ENCODE assay signal across 17 cellular contexts in the genomic region with DNA sequence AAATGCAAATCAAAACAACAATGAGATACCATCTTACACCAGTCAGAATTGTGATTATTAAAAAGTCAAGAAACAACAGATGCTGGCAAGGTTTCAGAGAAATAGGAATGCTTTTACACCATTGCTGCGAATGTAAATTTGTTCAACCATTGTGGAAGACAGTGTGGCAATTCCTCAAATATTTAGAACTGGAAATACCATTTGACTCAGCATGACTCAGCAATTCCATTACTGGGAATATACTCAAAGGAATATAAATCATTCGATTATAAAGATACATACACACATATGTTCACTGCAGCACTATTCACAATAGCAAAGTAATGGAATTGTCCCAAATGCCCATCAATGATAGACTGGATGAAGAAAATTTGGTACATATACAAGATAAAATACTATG.
DNase-seq lines count a peak whose midpoint lies in the region; ATAC-seq, FAIRE-seq and TF ChIP-seq lines count a peak whose summit lies in the region.
"Had no signal": no experiment of that assay in that cellular context is flagged by ENCODE, and none has a peak within 500 bp of the region (broad histone marks: within the 10 kb centered on the region; RNA-seq: fewer than 3 reads in every experiment).

No MANE protein-coding gene starts in this region.

- no peaks in the 10 kb centered on the region for H3K27me3 ChIP-seq in HepG2 (ENCODE audit: control insufficient read depth in 1 of 2, insufficient read depth in 2 of 2, low read length in 2 of 2)
- no peaks in the 10 kb centered on the region for H3K27me3 ChIP-seq in right lobe of liver
- H3K27me3 ChIP-seq: left lung had no signal

- FAIRE-seq in HepG2 (lab: Jason Lieb, UNC): no peak

- no peak overlapping the region for H3K4me3 ChIP-seq in HepG2 (replicated peaks in 1 of 3; ENCODE audit: insufficient read depth in 1 of 3, low read depth in 2 of 3, low read length in 3 of 3)
- no peak overlapping the region for H3K4me3 ChIP-seq in right lobe of liver
- no peak overlapping the region for H3K4me3 ChIP-seq in fibroblast of pulmonary artery (replicated peaks; ENCODE audit: low read depth, low read length)
- H3K4me3 ChIP-seq: left lung had no signal

- H3K27ac ChIP-seq in HepG2 (ENCODE audit: extremely low read length, insufficient read depth, low read length): no peak overlapping the region
- H3K27ac ChIP-seq in right lobe of liver: no peak overlapping the region
- H3K27ac ChIP-seq: left lung, RWPE1 had no signal

- intact Hi-C loops in HepG2 (cut with micrococcal nuclease; ENCODE audit: unreplicated experiment) (no loop called here), right lobe of liver (cut with DNase I) (no loop called here)

- H3K4me2 ChIP-seq in HepG2 (ENCODE audit: low read depth, low read length): no peak overlapping the region

- TF ChIP-seq EP300 in HepG2 (IDR thresholded peaks at IDR 0.05; ENCODE audit: low read depth in 2 of 2, low read length in 2 of 2) (no peak), HepG2 (CRISPR knock-in tag; IDR thresholded peaks at IDR 0.05; ENCODE audit: borderline replicate concordance) (no peak)

- DNase-seq in HepG2 (ENCODE audit: low spot score) (peak; percentile 7), right lobe of liver (no peak), amniotic stem cell (lab: John Stamatoyannopoulos, UW) (peak; percentile 34), fibroblast of pulmonary artery (ENCODE audit: low read depth) (peak; percentile 65), SIG-M5 (lab: John Stamatoyannopoulos, UW) (no peak), dedifferentiated amniotic fluid mesenchymal stem cell (ENCODE audit: extremely low spot score) (no peak), mucosa of gallbladder (ENCODE audit: low spot score) (no peak)
- DNase-seq: 8988T; activated CD4-positive, alpha-beta T cell treated with anti-CD3 and anti-CD28 coated beads for 1 hour; activated CD8-positive, alpha-beta memory T cell treated with anti-CD3 and anti-CD28 coated beads, Interleukin-2, amount 50 U/mL, for 48 hours; activated naive CD4-positive, alpha-beta T cell treated with anti-CD3 and anti-CD28 coated beads, Interleukin-2, amount 50 U/mL, for 16 hours; GF-D8; left lung; NCI-H1048; NCI-H2107 had no signal

- no peaks in the 10 kb centered on the region for H3K4me1 ChIP-seq in HepG2 (ENCODE audit: insufficient read depth, low read length)
- no peaks in the 10 kb centered on the region for H3K4me1 ChIP-seq in right lobe of liver
- H3K4me1 ChIP-seq: left lung had no signal

- H3K36me3 ChIP-seq in HepG2 (replicated peaks in 1 of 2; ENCODE audit: control insufficient read depth in 1 of 2, insufficient read depth in 2 of 2, low read length in 2 of 2) (no peaks in the 10 kb centered on the region), right lobe of liver (no peaks in the 10 kb centered on the region)
- H3K36me3 ChIP-seq: left lung had no signal

- no peaks in the 10 kb centered on the region for H4K20me1 ChIP-seq in HepG2 (ENCODE audit: insufficient read depth, low read length)

- no TSS peak for BruUV-seq in HepG2 (replicated peaks; lab: Mats Ljungman, UMichigan)

- H3K79me2 ChIP-seq in HepG2 (ENCODE audit: insufficient read depth, low read length): no peaks in the 10 kb centered on the region

- POLR2A ChIA-PET in HepG2 (lab: Yijun Ruan, JAX): no interaction called here

- in situ Hi-C loops in HepG2 (cut with HindIII; ENCODE audit: extremely low pct_ligation_motif_present, low pct_unique_long_range_greater_than_20kb): no loop called here

- no peak for TF ChIP-seq POLR2A in HepG2 (IDR thresholded peaks at IDR 0.05; ENCODE audit: insufficient read depth in 1 of 2, low read depth in 2 of 2, low read length in 2 of 2)
- no peak for TF ChIP-seq POLR2A in right lobe of liver (IDR thresholded peaks at IDR 0.05)

- TF ChIP-seq RAD21 in HepG2 (CRISPR knock-in tag; IDR thresholded peaks at IDR 0.05): no peak

- CTCF ChIA-PET in HepG2 (lab: Yijun Ruan, JAX; ENCODE audit: low intra/inter-chr PET ratio, low total read pairs): no interaction called here

- H3K9me3 ChIP-seq in HepG2 (ENCODE audit: low read length): no peaks in the 10 kb centered on the region
- no peaks in the 10 kb centered on the region for H3K9me3 ChIP-seq in right lobe of liver
- H3K9me3 ChIP-seq: left lung had no signal

- no peak overlapping the region for H3K9ac ChIP-seq in HepG2 (ENCODE audit: insufficient read depth, low read depth, low read length)

- no peak for ATAC-seq in HepG2
- ATAC-seq in right lobe of liver: no peak
- ATAC-seq in HG02973 (IDR thresholded peaks at IDR 0.05; ENCODE audit: unreplicated experiment): no peak
- ATAC-seq: left lung had no signal

- TF ChIP-seq CTCF in HepG2 (CRISPR knock-in tag; IDR thresholded peaks at IDR 0.05): no peak
- TF ChIP-seq CTCF in right lobe of liver (IDR thresholded peaks at IDR 0.05): no peak
- TF ChIP-seq CTCF in fibroblast of pulmonary artery (IDR thresholded peaks at IDR 0.05; ENCODE audit: low read length, missing control alignments): no peak

- 3% methylated on average over 2 of the region's 2 CpGs for WGBS in HepG2 (ENCODE audit: low lambda C conversion rate)
- 60% methylated on average over 2 of the region's 2 CpGs for WGBS in right lobe of liver (ENCODE audit: insufficient coverage, low coverage, low lambda C conversion rate, missing lambda C conversion rate)

- H2AFZ ChIP-seq in HepG2 (ENCODE audit: low read length): no peak overlapping the region

TF ChIP-seq in HepG2, 621 proteins besides CTCF, POLR2A, EP300 and RAD21:
- TF ChIP-seq U2AF1 (optimal IDR thresholded peaks at IDR 0.05; ENCODE audit: low read depth, low read length) (no peak), FOXA3 (CRISPR knock-in tag; IDR thresholded peaks at IDR 0.05) (0 out of 2 replicates have a peak, but pooled peaks have one; percentile 17), MEIS1 (CRISPR knock-in tag; IDR thresholded peaks at IDR 0.05; ENCODE audit: borderline replicate concordance) (no peak), ZNF44 (CRISPR knock-in tag; IDR thresholded peaks at IDR 0.05) (no peak), MAFK (conservative IDR thresholded peaks at IDR 0.05 in 1 of 2, IDR thresholded peaks at IDR 0.05 in 1 of 2; ENCODE audit: low read length in 2 of 2) (peak; percentile 82 to 88), MAFG (CRISPR knock-in tag; IDR thresholded peaks at IDR 0.05) (0 out of 2 replicates have a peak, but pooled peaks have one; percentile 48), NFE2L2 (IDR thresholded peaks at IDR 0.05; ENCODE audit: low read length) (peak; percentile 95), ZSCAN20 (CRISPR knock-in tag; IDR thresholded peaks at IDR 0.05; ENCODE audit: borderline replicate concordance) (no peak), MAFF (IDR thresholded peaks at IDR 0.05; ENCODE audit: low read depth, low read length) (peak; percentile 81)
- TF ChIP-seq, protein P1, sequence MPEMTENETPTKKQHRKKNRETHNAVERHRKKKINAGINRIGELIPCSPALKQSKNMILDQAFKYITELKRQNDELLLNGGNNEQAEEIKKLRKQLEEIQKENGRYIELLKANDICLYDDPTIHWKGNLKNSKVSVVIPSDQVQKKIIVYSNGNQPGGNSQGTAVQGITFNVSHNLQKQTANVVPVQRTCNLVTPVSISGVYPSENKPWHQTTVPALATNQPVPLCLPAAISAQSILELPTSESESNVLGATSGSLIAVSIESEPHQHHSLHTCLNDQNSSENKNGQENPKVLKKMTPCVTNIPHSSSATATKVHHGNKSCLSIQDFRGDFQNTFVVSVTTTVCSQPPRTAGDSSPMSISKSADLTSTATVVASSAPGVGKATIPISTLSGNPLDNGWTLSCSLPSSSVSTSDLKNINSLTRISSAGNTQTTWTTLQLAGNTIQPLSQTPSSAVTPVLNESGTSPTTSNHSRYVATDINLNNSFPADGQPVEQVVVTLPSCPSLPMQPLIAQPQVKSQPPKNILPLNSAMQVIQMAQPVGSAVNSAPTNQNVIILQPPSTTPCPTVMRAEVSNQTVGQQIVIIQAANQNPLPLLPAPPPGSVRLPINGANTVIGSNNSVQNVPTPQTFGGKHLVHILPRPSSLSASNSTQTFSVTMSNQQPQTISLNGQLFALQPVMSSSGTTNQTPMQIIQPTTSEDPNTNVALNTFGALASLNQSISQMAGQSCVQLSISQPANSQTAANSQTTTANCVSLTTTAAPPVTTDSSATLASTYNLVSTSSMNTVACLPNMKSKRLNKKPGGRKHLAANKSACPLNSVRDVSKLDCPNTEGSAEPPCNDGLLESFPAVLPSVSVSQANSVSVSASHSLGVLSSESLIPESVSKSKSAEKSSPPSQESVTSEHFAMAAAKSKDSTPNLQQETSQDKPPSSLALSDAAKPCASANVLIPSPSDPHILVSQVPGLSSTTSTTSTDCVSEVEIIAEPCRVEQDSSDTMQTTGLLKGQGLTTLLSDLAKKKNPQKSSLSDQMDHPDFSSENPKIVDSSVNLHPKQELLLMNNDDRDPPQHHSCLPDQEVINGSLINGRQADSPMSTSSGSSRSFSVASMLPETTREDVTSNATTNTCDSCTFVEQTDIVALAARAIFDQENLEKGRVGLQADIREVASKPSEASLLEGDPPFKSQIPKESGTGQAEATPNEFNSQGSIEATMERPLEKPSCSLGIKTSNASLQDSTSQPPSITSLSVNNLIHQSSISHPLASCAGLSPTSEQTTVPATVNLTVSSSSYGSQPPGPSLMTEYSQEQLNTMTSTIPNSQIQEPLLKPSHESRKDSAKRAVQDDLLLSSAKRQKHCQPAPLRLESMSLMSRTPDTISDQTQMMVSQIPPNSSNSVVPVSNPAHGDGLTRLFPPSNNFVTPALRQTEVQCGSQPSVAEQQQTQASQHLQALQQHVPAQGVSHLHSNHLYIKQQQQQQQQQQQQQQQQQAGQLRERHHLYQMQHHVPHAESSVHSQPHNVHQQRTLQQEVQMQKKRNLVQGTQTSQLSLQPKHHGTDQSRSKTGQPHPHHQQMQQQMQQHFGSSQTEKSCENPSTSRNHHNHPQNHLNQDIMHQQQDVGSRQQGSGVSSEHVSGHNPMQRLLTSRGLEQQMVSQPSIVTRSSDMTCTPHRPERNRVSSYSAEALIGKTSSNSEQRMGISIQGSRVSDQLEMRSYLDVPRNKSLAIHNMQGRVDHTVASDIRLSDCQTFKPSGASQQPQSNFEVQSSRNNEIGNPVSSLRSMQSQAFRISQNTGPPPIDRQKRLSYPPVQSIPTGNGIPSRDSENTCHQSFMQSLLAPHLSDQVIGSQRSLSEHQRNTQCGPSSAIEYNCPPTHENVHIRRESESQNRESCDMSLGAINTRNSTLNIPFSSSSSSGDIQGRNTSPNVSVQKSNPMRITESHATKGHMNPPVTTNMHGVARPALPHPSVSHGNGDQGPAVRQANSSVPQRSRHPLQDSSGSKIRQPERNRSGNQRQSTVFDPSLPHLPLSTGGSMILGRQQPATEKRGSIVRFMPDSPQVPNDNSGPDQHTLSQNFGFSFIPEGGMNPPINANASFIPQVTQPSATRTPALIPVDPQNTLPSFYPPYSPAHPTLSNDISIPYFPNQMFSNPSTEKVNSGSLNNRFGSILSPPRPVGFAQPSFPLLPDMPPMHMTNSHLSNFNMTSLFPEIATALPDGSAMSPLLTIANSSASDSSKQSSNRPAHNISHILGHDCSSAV (CRISPR knock-in tag; IDR thresholded peaks at IDR 0.05; ENCODE audit: borderline replicate concordance): no peak

Comparison
In these comparisons a context has a peak if more than half of its experiments do, and no peak if none do; other contexts are left out.
1. DNase-seq: peak in HepG2 (single experiment), amniotic stem cell (single experiment) and fibroblast of pulmonary artery (single experiment); none in right lobe of liver (0 of 3), SIG-M5 (single experiment), dedifferentiated amniotic fluid mesenchymal stem cell (single experiment) and mucosa of gallbladder (single experiment).